In the genomic region with DNA sequence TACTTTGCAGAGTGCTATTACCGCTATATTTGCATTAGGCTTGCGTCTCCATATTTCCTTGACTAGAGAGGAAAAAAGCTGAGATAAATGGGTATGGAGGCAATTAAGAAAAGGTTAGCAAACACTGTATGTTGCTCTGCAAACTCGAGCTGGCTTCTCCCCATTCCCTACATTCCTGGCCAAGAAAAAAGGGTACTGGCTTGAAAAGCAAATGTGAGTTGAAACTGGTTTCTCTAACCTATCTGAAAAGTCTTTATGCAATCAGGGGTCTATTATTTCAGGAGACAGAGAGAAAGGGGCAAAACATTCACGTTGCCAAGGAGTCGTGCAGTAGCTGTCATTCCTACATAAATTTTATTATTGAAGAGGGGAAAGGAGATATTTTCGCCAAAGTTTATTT, we compare ENCODE assay signal across 12 cellular contexts. TPM values are rescaled to one million over a fixed set of nuclear protein-coding genes. Genes with fewer than 3 reads are reported as not detected.
A peak's percentile ranks its signal among the peaks of the same experiment; 100 is the strongest.
DNase-seq lines count a peak whose midpoint lies in the region; ATAC-seq and TF ChIP-seq lines count a peak whose summit lies in the region.
"Had no signal": no experiment of that assay in that cellular context is flagged by ENCODE, and none has a peak within 500 bp of the region (broad histone marks: within the 10 kb centered on the region; RNA-seq: fewer than 3 reads in every experiment).

No MANE protein-coding gene starts in this region.

- TF ChIP-seq CTCF in HFF-Myc (IDR thresholded peaks at IDR 0.05; ENCODE audit: low read depth, low read length, missing control alignments): no peak
- no peak for TF ChIP-seq CTCF in choroid plexus epithelial cell (conservative IDR thresholded peaks at IDR 0.05; ENCODE audit: low read depth, low read length)
- no peak for TF ChIP-seq CTCF in left lung (IDR thresholded peaks at IDR 0.05)

- no peak for ATAC-seq in left lung
- ATAC-seq: activated CD8-positive, alpha-beta memory T cell treated with anti-CD3 and anti-CD28 coated beads, Interleukin-2, amount 10 ng/mL, durations not matched to agents 7 days and 5 days had no signal

- DNase-seq in HFF-Myc (ENCODE audit: extremely low read depth, low read depth) (no peak), choroid plexus epithelial cell (ENCODE audit: low read depth) (peak; percentile 24), left lung (no peak), DMS79 treated with DMSO at 0.1 percent for 48 hours (lab: John Stamatoyannopoulos, UW) (no peak), NCI-H524 (lab: John Stamatoyannopoulos, UW) (no peak), activated gamma-delta T cell (lab: John Stamatoyannopoulos, UW) (no peak)
- DNase-seq in activated CD4-positive, alpha-beta T cell treated with anti-CD3 and anti-CD28 coated beads for 4 hours: no peak
- DNase-seq: activated CD8-positive, alpha-beta memory T cell treated with anti-CD3 and anti-CD28 coated beads, Interleukin-2, amount 10 ng/mL, durations not matched to agents 7 days and 5 days; cerebellar nuclear complex; NCI-H226; stimulated activated CD4-positive, alpha-beta T cell treated with anti-CD3 and anti-CD28 coated beads, Interleukin-2, amount 100 ng/mL, for 24 hours had no signal

- H3K9me3 ChIP-seq in left lung (no peaks in the 10 kb centered on the region), stomach smooth muscle (ENCODE audit: control insufficient read depth in 2 of 2, low read length in 2 of 2) (no peaks in the 10 kb centered on the region)

- intact Hi-C loops in left lung (cut with DNase I): no loop called here

- no peaks in the 10 kb centered on the region for H3K4me1 ChIP-seq in left lung
- no peaks in the 10 kb centered on the region for H3K4me1 ChIP-seq in stomach smooth muscle (ENCODE audit: control insufficient read depth, insufficient read depth, low read length)

- H3K4me3 ChIP-seq in HFF-Myc (replicated peaks; ENCODE audit: low read depth, low read length) (peak overlapping the region; percentile 54), choroid plexus epithelial cell (ENCODE audit: low read depth, low read length) (peak overlapping the region; percentile 71), left lung (peak overlapping the region; percentile 41 to 43), stomach smooth muscle (ENCODE audit: low read length in 2 of 2) (peak overlapping the region; percentile 79 to 83)

- H3K36me3 ChIP-seq in left lung (no peaks in the 10 kb centered on the region), stomach smooth muscle (ENCODE audit: control insufficient read depth in 2 of 2, insufficient read depth in 2 of 2, low read length in 2 of 2) (no peaks in the 10 kb centered on the region)

- H3K9ac ChIP-seq in stomach smooth muscle (ENCODE audit: low read length in 2 of 2): peak overlapping the region in 1 of 2 donors; percentile 70

- peaks cover 8 to 34% of the 10 kb centered on the region in 2 donors for H3K27me3 ChIP-seq in left lung
- H3K27me3 ChIP-seq in stomach smooth muscle (ENCODE audit: control insufficient read depth in 1 of 2, insufficient read depth in 2 of 2, low read length in 2 of 2): peaks cover 0 to 2% of the 10 kb centered on the region in 2 donors

- H3K27ac ChIP-seq in left lung (peak overlapping the region in 1 of 2 donors; percentile 69), stomach smooth muscle (ENCODE audit: low read length) (no peak overlapping the region)

RNA-seq across cellular contexts. Expression of gene TMEM47, which starts 2.1 kb away (rescaled TPM):
- 10 to 100 TPM; 20.0 to 23.5 TPM for total RNA-seq in left lung
- total RNA-seq: activated CD8-positive, alpha-beta memory T cell treated with anti-CD3 and anti-CD28 coated beads, Interleukin-2, amount 10 ng/mL, durations not matched to agents 7 days and 5 days had no signal
